Comparison of ENCODE assay signal across 1 cellular context in the genomic region with DNA sequence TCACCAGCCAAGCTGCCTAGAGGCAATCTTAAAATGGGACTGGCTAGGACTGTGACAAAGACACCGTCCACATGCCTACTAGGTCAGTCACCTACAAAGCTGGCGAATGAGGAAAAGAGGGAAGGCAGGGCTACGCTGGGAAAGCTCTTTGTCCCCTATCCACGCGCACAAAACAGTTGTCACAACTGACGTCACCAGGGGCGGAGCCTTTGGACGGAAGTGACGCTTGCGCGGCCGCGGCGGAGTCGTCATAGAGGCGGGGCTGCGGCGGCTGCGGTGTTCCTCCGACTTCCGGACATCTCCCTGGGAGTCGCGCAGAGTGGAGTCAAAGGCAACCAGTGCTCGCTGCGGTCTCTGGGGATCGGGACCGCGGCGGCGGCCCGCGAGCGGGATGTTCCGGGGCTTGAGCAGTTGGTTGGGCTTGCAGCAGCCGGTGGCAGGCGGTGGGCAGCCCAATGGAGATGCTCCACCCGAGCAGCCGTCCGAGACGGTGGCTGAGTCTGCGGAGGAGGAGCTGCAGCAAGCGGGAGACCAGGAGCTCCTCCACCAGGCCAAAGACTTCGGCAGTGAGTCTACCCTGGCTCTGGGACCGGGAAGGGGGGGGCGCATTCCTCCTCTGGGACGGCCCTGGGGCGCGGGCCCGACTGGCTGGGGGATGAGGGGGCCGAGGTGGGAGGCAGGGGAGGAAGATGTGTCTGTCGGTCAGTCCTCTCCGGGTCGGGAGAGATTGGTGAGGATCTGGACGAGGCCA.
TF ChIP-seq lines count a peak whose summit lies in the region.

A gene with protein sequence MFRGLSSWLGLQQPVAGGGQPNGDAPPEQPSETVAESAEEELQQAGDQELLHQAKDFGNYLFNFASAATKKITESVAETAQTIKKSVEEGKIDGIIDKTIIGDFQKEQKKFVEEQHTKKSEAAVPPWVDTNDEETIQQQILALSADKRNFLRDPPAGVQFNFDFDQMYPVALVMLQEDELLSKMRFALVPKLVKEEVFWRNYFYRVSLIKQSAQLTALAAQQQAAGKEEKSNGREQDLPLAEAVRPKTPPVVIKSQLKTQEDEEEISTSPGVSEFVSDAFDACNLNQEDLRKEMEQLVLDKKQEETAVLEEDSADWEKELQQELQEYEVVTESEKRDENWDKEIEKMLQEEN (plus strand): TSS at position 279 of the 751 bp plus-strand sequence. CDS start 113 bp downstream, at position 392.

TF ChIP-seq in GM12878, 131 proteins besides CTCF, POLR2A, EP300 and RAD21 (continued from another document):
- TF ChIP-seq, protein P1, sequence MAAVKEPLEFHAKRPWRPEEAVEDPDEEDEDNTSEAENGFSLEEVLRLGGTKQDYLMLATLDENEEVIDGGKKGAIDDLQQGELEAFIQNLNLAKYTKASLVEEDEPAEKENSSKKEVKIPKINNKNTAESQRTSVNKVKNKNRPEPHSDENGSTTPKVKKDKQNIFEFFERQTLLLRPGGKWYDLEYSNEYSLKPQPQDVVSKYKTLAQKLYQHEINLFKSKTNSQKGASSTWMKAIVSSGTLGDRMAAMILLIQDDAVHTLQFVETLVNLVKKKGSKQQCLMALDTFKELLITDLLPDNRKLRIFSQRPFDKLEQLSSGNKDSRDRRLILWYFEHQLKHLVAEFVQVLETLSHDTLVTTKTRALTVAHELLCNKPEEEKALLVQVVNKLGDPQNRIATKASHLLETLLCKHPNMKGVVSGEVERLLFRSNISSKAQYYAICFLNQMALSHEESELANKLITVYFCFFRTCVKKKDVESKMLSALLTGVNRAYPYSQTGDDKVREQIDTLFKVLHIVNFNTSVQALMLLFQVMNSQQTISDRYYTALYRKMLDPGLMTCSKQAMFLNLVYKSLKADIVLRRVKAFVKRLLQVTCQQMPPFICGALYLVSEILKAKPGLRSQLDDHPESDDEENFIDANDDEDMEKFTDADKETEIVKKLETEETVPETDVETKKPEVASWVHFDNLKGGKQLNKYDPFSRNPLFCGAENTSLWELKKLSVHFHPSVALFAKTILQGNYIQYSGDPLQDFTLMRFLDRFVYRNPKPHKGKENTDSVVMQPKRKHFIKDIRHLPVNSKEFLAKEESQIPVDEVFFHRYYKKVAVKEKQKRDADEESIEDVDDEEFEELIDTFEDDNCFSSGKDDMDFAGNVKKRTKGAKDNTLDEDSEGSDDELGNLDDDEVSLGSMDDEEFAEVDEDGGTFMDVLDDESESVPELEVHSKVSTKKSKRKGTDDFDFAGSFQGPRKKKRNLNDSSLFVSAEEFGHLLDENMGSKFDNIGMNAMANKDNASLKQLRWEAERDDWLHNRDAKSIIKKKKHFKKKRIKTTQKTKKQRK (IDR thresholded peaks at IDR 0.05; ENCODE audit: low read depth, low read length), result no peak
- TF ChIP-seq CHD2 (IDR thresholded peaks at IDR 0.05; ENCODE audit: borderline replicate concordance, low read depth, low read length) (peak; percentile 48; the same call in 1 of the 2 replicates), LARP7 (IDR thresholded peaks at IDR 0.05) (peak; percentile 86), ZNF384 (IDR thresholded peaks at IDR 0.05; ENCODE audit: borderline replicate concordance, low read depth, low read length) (0 out of 2 replicates have a peak, but pooled peaks have one; percentile 20), RFX5 (IDR thresholded peaks at IDR 0.05; ENCODE audit: low read depth, low read length) (peak; percentile 57; the same call in 1 of the 2 replicates), EGR1 (IDR thresholded peaks at IDR 0.05; ENCODE audit: borderline replicate concordance in 1 of 2, low read depth in 2 of 2, low read length in 2 of 2) (peak in 1 of 2 experiments; percentile 22; a peak in 1 of 3 replicates), WRNIP1 (IDR thresholded peaks at IDR 0.05; ENCODE audit: borderline replicate concordance, low read depth, low read length) (no peak), MYC (IDR thresholded peaks at IDR 0.05; ENCODE audit: insufficient read depth, insufficient read length, insufficient replicate concordance, low read length, severe bottlenecking) (no peak), EED (IDR thresholded peaks at IDR 0.05; ENCODE audit: low read depth) (peak; percentile 79), TBL1XR1 (IDR thresholded peaks at IDR 0.05; ENCODE audit: low read depth, low read length) (peak; percentile 90), BHLHE40 (IDR thresholded peaks at IDR 0.05; ENCODE audit: borderline replicate concordance in 1 of 2, low read depth in 2 of 2, low read length in 1 of 2) (peak in 1 of 2 experiments; percentile 78; a peak in 2 of 4 replicates), POLR2AphosphoS2 (IDR thresholded peaks at IDR 0.05; ENCODE audit: low read depth, low read length) (peak; percentile 84), NFXL1 (IDR thresholded peaks at IDR 0.05; ENCODE audit: borderline replicate concordance) (no peak), BACH1 (IDR thresholded peaks at IDR 0.05; ENCODE audit: borderline replicate concordance) (peak; percentile 89), SMAD1 (IDR thresholded peaks at IDR 0.05; ENCODE audit: low read depth, partially characterized antibody) (peak; percentile 58), SMAD5 (IDR thresholded peaks at IDR 0.05; ENCODE audit: low read depth) (peak; percentile 79; the same call in 1 of the 2 replicates), TCF7 (IDR thresholded peaks at IDR 0.05; ENCODE audit: borderline replicate concordance) (no peak)
- TF ChIP-seq, protein P2, sequence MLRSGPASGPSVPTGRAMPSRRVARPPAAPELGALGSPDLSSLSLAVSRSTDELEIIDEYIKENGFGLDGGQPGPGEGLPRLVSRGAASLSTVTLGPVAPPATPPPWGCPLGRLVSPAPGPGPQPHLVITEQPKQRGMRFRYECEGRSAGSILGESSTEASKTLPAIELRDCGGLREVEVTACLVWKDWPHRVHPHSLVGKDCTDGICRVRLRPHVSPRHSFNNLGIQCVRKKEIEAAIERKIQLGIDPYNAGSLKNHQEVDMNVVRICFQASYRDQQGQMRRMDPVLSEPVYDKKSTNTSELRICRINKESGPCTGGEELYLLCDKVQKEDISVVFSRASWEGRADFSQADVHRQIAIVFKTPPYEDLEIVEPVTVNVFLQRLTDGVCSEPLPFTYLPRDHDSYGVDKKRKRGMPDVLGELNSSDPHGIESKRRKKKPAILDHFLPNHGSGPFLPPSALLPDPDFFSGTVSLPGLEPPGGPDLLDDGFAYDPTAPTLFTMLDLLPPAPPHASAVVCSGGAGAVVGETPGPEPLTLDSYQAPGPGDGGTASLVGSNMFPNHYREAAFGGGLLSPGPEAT (IDR thresholded peaks at IDR 0.05; ENCODE audit: low read depth), result peak; percentile 75
- TF ChIP-seq, protein P3, sequence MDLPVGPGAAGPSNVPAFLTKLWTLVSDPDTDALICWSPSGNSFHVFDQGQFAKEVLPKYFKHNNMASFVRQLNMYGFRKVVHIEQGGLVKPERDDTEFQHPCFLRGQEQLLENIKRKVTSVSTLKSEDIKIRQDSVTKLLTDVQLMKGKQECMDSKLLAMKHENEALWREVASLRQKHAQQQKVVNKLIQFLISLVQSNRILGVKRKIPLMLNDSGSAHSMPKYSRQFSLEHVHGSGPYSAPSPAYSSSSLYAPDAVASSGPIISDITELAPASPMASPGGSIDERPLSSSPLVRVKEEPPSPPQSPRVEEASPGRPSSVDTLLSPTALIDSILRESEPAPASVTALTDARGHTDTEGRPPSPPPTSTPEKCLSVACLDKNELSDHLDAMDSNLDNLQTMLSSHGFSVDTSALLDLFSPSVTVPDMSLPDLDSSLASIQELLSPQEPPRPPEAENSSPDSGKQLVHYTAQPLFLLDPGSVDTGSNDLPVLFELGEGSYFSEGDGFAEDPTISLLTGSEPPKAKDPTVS (IDR thresholded peaks at IDR 0.05; ENCODE audit: low read depth, low read length), result no peak
TF ChIP-seq in GM12878: peak in this region for 57.
